Comparison of ENCODE assay signal across 1 cellular context in genomic region chr20:50292324-50293243, GRCh38.
TF ChIP-seq lines count a peak whose summit lies in the region.

No MANE protein-coding gene starts in this region.

TF ChIP-seq in K562, 482 proteins besides CTCF, POLR2A, EP300 and RAD21 (continued from another document and continues in another):
- TF ChIP-seq, protein P1, sequence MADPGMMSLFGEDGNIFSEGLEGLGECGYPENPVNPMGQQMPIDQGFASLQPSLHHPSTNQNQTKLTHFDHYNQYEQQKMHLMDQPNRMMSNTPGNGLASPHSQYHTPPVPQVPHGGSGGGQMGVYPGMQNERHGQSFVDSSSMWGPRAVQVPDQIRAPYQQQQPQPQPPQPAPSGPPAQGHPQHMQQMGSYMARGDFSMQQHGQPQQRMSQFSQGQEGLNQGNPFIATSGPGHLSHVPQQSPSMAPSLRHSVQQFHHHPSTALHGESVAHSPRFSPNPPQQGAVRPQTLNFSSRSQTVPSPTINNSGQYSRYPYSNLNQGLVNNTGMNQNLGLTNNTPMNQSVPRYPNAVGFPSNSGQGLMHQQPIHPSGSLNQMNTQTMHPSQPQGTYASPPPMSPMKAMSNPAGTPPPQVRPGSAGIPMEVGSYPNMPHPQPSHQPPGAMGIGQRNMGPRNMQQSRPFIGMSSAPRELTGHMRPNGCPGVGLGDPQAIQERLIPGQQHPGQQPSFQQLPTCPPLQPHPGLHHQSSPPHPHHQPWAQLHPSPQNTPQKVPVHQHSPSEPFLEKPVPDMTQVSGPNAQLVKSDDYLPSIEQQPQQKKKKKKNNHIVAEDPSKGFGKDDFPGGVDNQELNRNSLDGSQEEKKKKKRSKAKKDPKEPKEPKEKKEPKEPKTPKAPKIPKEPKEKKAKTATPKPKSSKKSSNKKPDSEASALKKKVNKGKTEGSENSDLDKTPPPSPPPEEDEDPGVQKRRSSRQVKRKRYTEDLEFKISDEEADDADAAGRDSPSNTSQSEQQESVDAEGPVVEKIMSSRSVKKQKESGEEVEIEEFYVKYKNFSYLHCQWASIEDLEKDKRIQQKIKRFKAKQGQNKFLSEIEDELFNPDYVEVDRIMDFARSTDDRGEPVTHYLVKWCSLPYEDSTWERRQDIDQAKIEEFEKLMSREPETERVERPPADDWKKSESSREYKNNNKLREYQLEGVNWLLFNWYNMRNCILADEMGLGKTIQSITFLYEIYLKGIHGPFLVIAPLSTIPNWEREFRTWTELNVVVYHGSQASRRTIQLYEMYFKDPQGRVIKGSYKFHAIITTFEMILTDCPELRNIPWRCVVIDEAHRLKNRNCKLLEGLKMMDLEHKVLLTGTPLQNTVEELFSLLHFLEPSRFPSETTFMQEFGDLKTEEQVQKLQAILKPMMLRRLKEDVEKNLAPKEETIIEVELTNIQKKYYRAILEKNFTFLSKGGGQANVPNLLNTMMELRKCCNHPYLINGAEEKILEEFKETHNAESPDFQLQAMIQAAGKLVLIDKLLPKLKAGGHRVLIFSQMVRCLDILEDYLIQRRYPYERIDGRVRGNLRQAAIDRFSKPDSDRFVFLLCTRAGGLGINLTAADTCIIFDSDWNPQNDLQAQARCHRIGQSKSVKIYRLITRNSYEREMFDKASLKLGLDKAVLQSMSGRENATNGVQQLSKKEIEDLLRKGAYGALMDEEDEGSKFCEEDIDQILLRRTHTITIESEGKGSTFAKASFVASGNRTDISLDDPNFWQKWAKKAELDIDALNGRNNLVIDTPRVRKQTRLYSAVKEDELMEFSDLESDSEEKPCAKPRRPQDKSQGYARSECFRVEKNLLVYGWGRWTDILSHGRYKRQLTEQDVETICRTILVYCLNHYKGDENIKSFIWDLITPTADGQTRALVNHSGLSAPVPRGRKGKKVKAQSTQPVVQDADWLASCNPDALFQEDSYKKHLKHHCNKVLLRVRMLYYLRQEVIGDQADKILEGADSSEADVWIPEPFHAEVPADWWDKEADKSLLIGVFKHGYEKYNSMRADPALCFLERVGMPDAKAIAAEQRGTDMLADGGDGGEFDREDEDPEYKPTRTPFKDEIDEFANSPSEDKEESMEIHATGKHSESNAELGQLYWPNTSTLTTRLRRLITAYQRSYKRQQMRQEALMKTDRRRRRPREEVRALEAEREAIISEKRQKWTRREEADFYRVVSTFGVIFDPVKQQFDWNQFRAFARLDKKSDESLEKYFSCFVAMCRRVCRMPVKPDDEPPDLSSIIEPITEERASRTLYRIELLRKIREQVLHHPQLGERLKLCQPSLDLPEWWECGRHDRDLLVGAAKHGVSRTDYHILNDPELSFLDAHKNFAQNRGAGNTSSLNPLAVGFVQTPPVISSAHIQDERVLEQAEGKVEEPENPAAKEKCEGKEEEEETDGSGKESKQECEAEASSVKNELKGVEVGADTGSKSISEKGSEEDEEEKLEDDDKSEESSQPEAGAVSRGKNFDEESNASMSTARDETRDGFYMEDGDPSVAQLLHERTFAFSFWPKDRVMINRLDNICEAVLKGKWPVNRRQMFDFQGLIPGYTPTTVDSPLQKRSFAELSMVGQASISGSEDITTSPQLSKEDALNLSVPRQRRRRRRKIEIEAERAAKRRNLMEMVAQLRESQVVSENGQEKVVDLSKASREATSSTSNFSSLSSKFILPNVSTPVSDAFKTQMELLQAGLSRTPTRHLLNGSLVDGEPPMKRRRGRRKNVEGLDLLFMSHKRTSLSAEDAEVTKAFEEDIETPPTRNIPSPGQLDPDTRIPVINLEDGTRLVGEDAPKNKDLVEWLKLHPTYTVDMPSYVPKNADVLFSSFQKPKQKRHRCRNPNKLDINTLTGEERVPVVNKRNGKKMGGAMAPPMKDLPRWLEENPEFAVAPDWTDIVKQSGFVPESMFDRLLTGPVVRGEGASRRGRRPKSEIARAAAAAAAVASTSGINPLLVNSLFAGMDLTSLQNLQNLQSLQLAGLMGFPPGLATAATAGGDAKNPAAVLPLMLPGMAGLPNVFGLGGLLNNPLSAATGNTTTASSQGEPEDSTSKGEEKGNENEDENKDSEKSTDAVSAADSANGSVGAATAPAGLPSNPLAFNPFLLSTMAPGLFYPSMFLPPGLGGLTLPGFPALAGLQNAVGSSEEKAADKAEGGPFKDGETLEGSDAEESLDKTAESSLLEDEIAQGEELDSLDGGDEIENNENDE (IDR thresholded peaks at IDR 0.05; ENCODE audit: low read depth, low read length): no peak
- TF ChIP-seq RBM22 (IDR thresholded peaks at IDR 0.05; ENCODE audit: low read depth, low read length, poor library complexity, severe bottlenecking): no peak
- TF ChIP-seq STAT5A (IDR thresholded peaks at IDR 0.05; ENCODE audit: borderline replicate concordance, low read length): peak; percentile 100
- no peak for TF ChIP-seq ZFP1 (CRISPR knock-in tag; IDR thresholded peaks at IDR 0.05)
- TF ChIP-seq ZBTB34 (CRISPR knock-in tag; IDR thresholded peaks at IDR 0.05): no peak
- TF ChIP-seq, protein P2, sequence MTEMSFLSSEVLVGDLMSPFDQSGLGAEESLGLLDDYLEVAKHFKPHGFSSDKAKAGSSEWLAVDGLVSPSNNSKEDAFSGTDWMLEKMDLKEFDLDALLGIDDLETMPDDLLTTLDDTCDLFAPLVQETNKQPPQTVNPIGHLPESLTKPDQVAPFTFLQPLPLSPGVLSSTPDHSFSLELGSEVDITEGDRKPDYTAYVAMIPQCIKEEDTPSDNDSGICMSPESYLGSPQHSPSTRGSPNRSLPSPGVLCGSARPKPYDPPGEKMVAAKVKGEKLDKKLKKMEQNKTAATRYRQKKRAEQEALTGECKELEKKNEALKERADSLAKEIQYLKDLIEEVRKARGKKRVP (CRISPR knock-in tag; IDR thresholded peaks at IDR 0.05): peak; percentile 52
- 0 out of 2 replicates have a peak, but pooled peaks have one; percentile 17 for TF ChIP-seq ZNF444 (CRISPR knock-in tag; IDR thresholded peaks at IDR 0.05)
- TF ChIP-seq ZBTB17 (CRISPR knock-in tag; IDR thresholded peaks at IDR 0.05): peak; percentile 84
- no peak for TF ChIP-seq NR0B1 (IDR thresholded peaks at IDR 0.05; ENCODE audit: partially characterized antibody)
- TF ChIP-seq ZNF232 (CRISPR knock-in tag; IDR thresholded peaks at IDR 0.05): peak; percentile 72
- TF ChIP-seq KLF13 (tag; IDR thresholded peaks at IDR 0.05; ENCODE audit: borderline replicate concordance, low read depth): 0 out of 2 replicates have a peak, but pooled peaks have one; percentile 2
- TF ChIP-seq SP1 (CRISPR knock-in tag; IDR thresholded peaks at IDR 0.05): no peak; the same call in 1 of the 2 replicates
- no peak for TF ChIP-seq CBX8 (IDR thresholded peaks at IDR 0.05; ENCODE audit: borderline replicate concordance, extremely low read depth, low read depth, low read length, poor library complexity, severe bottlenecking)
- TF ChIP-seq AFF4 (CRISPR knock-in tag; IDR thresholded peaks at IDR 0.05): peak; percentile 85
- peak; percentile 95 for TF ChIP-seq SMAD4 (CRISPR knock-in tag; conservative IDR thresholded peaks at IDR 0.05)
- 0 out of 2 replicates have a peak, but pooled peaks have one; percentile 13 for TF ChIP-seq NKRF (IDR thresholded peaks at IDR 0.05; ENCODE audit: borderline replicate concordance)
- no peak for TF ChIP-seq ZSCAN29 (IDR thresholded peaks at IDR 0.05)
- 0 out of 2 replicates have a peak, but pooled peaks have one; percentile 10 for TF ChIP-seq KHSRP (IDR thresholded peaks at IDR 0.05)
- peak in 1 of 2 experiments; percentile 15; a peak in 1 of 3 replicates for TF ChIP-seq CBX3 (IDR thresholded peaks at IDR 0.05; ENCODE audit: borderline replicate concordance in 1 of 2, low read length in 2 of 2)
- TF ChIP-seq CHD4 (IDR thresholded peaks at IDR 0.05; ENCODE audit: insufficient read depth, insufficient replicate concordance, low read depth, low read length, poor library complexity, severe bottlenecking): no peak
- TF ChIP-seq HDAC8 (tag; IDR thresholded peaks at IDR 0.05): peak; percentile 62; the same call in 1 of the 2 replicates
- TF ChIP-seq PTBP1 (IDR thresholded peaks at IDR 0.05; ENCODE audit: low read depth, low read length): peak; percentile 88
- TF ChIP-seq ZBED1 (IDR thresholded peaks at IDR 0.05): peak; percentile 70; the same call in 1 of the 2 replicates
- no peak for TF ChIP-seq FOXO4 (CRISPR knock-in tag; IDR thresholded peaks at IDR 0.05)
